In genomic region chr5:67095346-67095871, GRCh38 we compare ENCODE assay signal across 9 cellular contexts.
DNase-seq lines count a peak whose midpoint lies in the region; TF ChIP-seq lines count a peak whose summit lies in the region.
"Had no signal": no experiment of that assay in that cellular context is flagged by ENCODE, and none has a peak within 500 bp of the region (broad histone marks: within the 10 kb centered on the region; RNA-seq: fewer than 3 reads in every experiment).

No MANE protein-coding gene starts in this region.

- H3K9ac ChIP-seq in adipocyte (ENCODE audit: low read length), result peak overlapping the region; percentile 76
- H3K9ac ChIP-seq: BLaER1 had no signal

- no TSS peak for BruUV-seq in OCI-LY7 (replicated peaks; lab: Mats Ljungman, UMichigan)

- CTCF ChIA-PET in OCI-LY7 (lab: Charles Lee; ENCODE audit: unreplicated experiment), result no interaction called here

- H3K4me2 ChIP-seq in OCI-LY7 (ENCODE audit: low read length), result no peak overlapping the region
- H3K4me2 ChIP-seq: BLaER1 had no signal

- H3K27ac ChIP-seq in cardiac muscle cell (peak overlapping the region; percentile 79), ovary (peak overlapping the region in 1 of 2 donors; percentile 21), OCI-LY7 (ENCODE audit: low read depth, low read length, poor library complexity, severe bottlenecking) (no peak overlapping the region)
- H3K27ac ChIP-seq: BLaER1 had no signal

- no peak for TF ChIP-seq EP300 in ovary (IDR thresholded peaks at IDR 0.05)

- WGBS in ovary, 3 donors, result 12 to 14% (median 12%) methylated on average over 6 of the region's 6 CpGs

- DNase-seq in AG10803 (ENCODE audit: low read depth) (peak; percentile 66), adipocyte (ENCODE audit: low read depth) (peak; percentile 52), cardiac muscle cell (ENCODE audit: low read depth in 1 of 2, low spot score in 1 of 2) (peak in 1 of 2 donors; percentile 72), ovary (peak; percentile 34 to 71 (median 55)), NCI-H345 (lab: John Stamatoyannopoulos, UW) (no peak), OCI-LY7 (ENCODE audit: low spot score) (no peak), GOT3 (lab: John Stamatoyannopoulos, UW) (no peak)
- DNase-seq in activated T-cell treated with anti-CD3 and anti-CD28 coated beads, Interleukin-2, amount 50 U/mL, for 1 hour, result no peak

- H3K79me2 ChIP-seq in OCI-LY7 (ENCODE audit: insufficient read depth, low read depth, low read length), result no peaks in the 10 kb centered on the region

- TF ChIP-seq CTCF in AG10803 (conservative IDR thresholded peaks at IDR 0.05; ENCODE audit: low read length), result no peak
- TF ChIP-seq CTCF in cardiac muscle cell (IDR thresholded peaks at IDR 0.05; ENCODE audit: low read depth, low read length), result no peak
- TF ChIP-seq CTCF in ovary (IDR thresholded peaks at IDR 0.05), result no peak
- TF ChIP-seq CTCF in OCI-LY7 (conservative IDR thresholded peaks at IDR 0.05; ENCODE audit: low read length), result no peak

- intact Hi-C loops in ovary (cut with DNase I), result no loop called here
- intact Hi-C loops in OCI-LY7 (cut with micrococcal nuclease; ENCODE audit: unreplicated experiment), result no loop called here

- no peak overlapping the region for H2AFZ ChIP-seq in OCI-LY7 (ENCODE audit: low read length)

- H3K36me3 ChIP-seq in adipocyte (ENCODE audit: control insufficient read depth, insufficient read depth, low read length, severe bottlenecking), result peaks cover 4% of the 10 kb centered on the region
- peaks cover 7% of the 10 kb centered on the region for H3K36me3 ChIP-seq in cardiac muscle cell
- no peaks in the 10 kb centered on the region for H3K36me3 ChIP-seq in ovary
- H3K36me3 ChIP-seq in OCI-LY7 (ENCODE audit: insufficient read depth, low read length), result no peaks in the 10 kb centered on the region

- H4K20me1 ChIP-seq in OCI-LY7 (ENCODE audit: insufficient read depth, low read length), result no peaks in the 10 kb centered on the region
- H4K20me1 ChIP-seq: BLaER1 had no signal

- H3K4me1 ChIP-seq in adipocyte (ENCODE audit: control insufficient read depth, insufficient read depth, low read length), result peaks cover 61% of the 10 kb centered on the region
- H3K4me1 ChIP-seq in cardiac muscle cell (ENCODE audit: low read depth), result peaks cover 33% of the 10 kb centered on the region
- peaks cover 8% of the 10 kb centered on the region for H3K4me1 ChIP-seq in ovary (ENCODE audit: insufficient read depth)
- H3K4me1 ChIP-seq in OCI-LY7 (ENCODE audit: insufficient read depth, low read length, poor library complexity, severe bottlenecking), result no peaks in the 10 kb centered on the region
- H3K4me1 ChIP-seq: BLaER1 had no signal

- H3K4me3 ChIP-seq in AG10803 (ENCODE audit: low read length) (peak overlapping the region; percentile 7; the same call in 1 of the 2 replicates), adipocyte (ENCODE audit: low read length) (peak overlapping the region; percentile 75), cardiac muscle cell (no peak overlapping the region), ovary (peak overlapping the region; percentile 12), OCI-LY7 (ENCODE audit: low read depth, low read length, poor library complexity, severe bottlenecking) (no peak overlapping the region)
- H3K4me3 ChIP-seq: BLaER1 had no signal

- H3K9me3 ChIP-seq in adipocyte (ENCODE audit: control insufficient read depth, low read length), result no peaks in the 10 kb centered on the region
- no peaks in the 10 kb centered on the region for H3K9me3 ChIP-seq in cardiac muscle cell (ENCODE audit: low read depth)
- H3K9me3 ChIP-seq in ovary, result no peaks in the 10 kb centered on the region
- H3K9me3 ChIP-seq in OCI-LY7 (ENCODE audit: low read length), result no peaks in the 10 kb centered on the region
- H3K9me3 ChIP-seq: BLaER1 had no signal

- POLR2A ChIA-PET in OCI-LY7 (lab: Charles Lee), result no interaction called here

- no peak for TF ChIP-seq POLR2A in ovary (IDR thresholded peaks at IDR 0.05)

- no peaks in the 10 kb centered on the region for H3K9me2 ChIP-seq in OCI-LY7 (ENCODE audit: insufficient read depth, low read length)

- no peaks in the 10 kb centered on the region for H3K27me3 ChIP-seq in adipocyte (replicated peaks; ENCODE audit: control insufficient read depth, insufficient read depth, low read length)
- no peaks in the 10 kb centered on the region for H3K27me3 ChIP-seq in cardiac muscle cell
- H3K27me3 ChIP-seq in ovary, result no peaks in the 10 kb centered on the region
- H3K27me3 ChIP-seq: BLaER1 had no signal

Comparison
In these comparisons a context has a peak if more than half of its experiments do, and no peak if none do; other contexts are left out.
1. DNase-seq: peak in AG10803 (single experiment), adipocyte (single experiment) and ovary (5 of 5); none in NCI-H345 (single experiment), OCI-LY7 (single experiment), GOT3 (single experiment) and activated T-cell treated with anti-CD3 and anti-CD28 coated beads, Interleukin-2, amount 50 U/mL, for 1 hour (single experiment).
2. H3K4me3 ChIP-seq: peak in AG10803 (single experiment), adipocyte (single experiment) and ovary (single experiment); none in cardiac muscle cell (single experiment) and OCI-LY7 (single experiment).